Comparison of ENCODE assay signal across 8 cellular contexts in genomic region chr1:145885738-145886287, GRCh38. TPM values are rescaled to one million over a fixed set of nuclear protein-coding genes. Genes with fewer than 3 reads are reported as not detected.
DNase-seq lines count a peak whose midpoint lies in the region; ATAC-seq lines count a peak whose summit lies in the region.

A gene with protein sequence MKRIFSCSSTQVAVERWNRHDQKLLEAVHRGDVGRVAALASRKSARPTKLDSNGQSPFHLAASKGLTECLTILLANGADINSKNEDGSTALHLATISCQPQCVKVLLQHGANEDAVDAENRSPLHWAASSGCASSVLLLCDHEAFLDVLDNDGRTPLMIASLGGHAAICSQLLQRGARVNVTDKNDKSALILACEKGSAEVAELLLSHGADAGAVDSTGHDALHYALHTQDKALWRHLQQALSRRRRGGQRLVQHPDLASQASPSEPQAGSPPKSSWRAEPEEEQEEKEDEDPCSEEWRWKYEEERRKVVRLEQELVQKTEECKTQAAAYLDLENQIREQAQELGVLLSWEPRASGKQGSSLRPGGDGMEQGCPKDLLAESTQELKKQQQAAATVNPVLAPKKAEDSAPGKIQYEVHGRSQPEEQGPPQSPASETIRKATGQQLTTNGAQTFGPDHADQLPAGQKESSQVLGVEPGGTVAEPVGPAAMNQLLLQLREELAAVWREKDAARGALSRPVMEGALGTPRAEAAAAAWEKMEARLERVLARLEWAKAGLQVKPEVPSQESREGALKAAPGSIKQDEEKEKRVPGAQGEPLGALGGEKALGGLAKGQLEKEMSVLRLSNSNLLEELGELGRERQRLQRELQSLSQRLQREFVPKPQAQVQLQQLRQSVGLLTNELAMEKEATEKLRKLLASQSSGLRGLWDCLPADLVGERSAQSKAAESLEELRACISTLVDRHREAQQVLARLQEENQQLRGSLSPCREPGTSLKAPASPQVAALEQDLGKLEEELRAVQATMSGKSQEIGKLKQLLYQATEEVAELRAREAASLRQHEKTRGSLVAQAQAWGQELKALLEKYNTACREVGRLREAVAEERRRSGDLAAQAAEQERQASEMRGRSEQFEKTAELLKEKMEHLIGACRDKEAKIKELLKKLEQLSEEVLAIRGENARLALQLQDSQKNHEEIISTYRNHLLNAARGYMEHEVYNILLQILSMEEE (minus strand): TSS chr1:145885866. CDS start chr1:145885758, 108 bp downstream.

- peaks cover 37% of the 10 kb centered on the region for H3K27me3 Mint-ChIP-seq in T-helper 2 cell treated with Interferon-gamma antibody and Interleukin-4, amounts not matched to agents 5 μg/mL and 100 μg/mL, for 36 hours (ENCODE audit: low read depth)

- peak within 1 kb of the TSS; percentile 87 for H3K4me3 Mint-ChIP-seq in T-helper 2 cell treated with Interferon-gamma antibody and Interleukin-4, amounts not matched to agents 5 μg/mL and 100 μg/mL, for 36 hours

- no peaks in the 10 kb centered on the region for H3K36me3 Mint-ChIP-seq in T-helper 2 cell treated with Interferon-gamma antibody and Interleukin-4, amounts not matched to agents 5 μg/mL and 100 μg/mL, for 36 hours (ENCODE audit: low read depth)

- DNase-seq in NCI-H1694 (lab: John Stamatoyannopoulos, UW) = peak; percentile 71
- peak; percentile 86 for DNase-seq in T-helper 2 cell treated with Interferon-gamma antibody and Interleukin-4, amounts not matched to agents 5 μg/mL and 100 μg/mL, for 36 hours (ENCODE audit: low spot score)
- DNase-seq in anterior cingulate cortex (lab: John Stamatoyannopoulos, UW) = peak in 57 of 58 donors; percentile 37 to 88 (median 73)
- peak; percentile 96 for DNase-seq in hepatic stellate cell (ENCODE audit: low spot score)

- no peaks in the 10 kb centered on the region for H3K4me1 ChIP-seq in rectal smooth muscle tissue (ENCODE audit: control insufficient read depth, insufficient read depth, low read length)
- H3K4me1 ChIP-seq in urinary bladder (ENCODE audit: insufficient read depth) = no peaks in the 10 kb centered on the region

- no peak within 1 kb of the TSS for H3K9ac ChIP-seq in rectal smooth muscle tissue (ENCODE audit: low read length)

- no peaks in the 10 kb centered on the region for H3K9me3 Mint-ChIP-seq in T-helper 2 cell treated with Interferon-gamma antibody and Interleukin-4, amounts not matched to agents 5 μg/mL and 100 μg/mL, for 36 hours

- ATAC-seq in GM18502 (IDR thresholded peaks at IDR 0.05; ENCODE audit: poor library complexity, unreplicated experiment) (peak; percentile 100), HG02870 (IDR thresholded peaks at IDR 0.05; ENCODE audit: unreplicated experiment) (peak; percentile 96)

- peak within 1 kb of the TSS; percentile 64 for H3K4me3 ChIP-seq in rectal smooth muscle tissue (ENCODE audit: low read length)
- peak within 1 kb of the TSS; percentile 52 for H3K4me3 ChIP-seq in urinary bladder (ENCODE audit: low read depth, low read length)

- H3K27ac Mint-ChIP-seq in T-helper 2 cell treated with Interferon-gamma antibody and Interleukin-4, amounts not matched to agents 5 μg/mL and 100 μg/mL, for 36 hours = no peak within 1 kb of the TSS

- no peaks in the 10 kb centered on the region for H3K27me3 ChIP-seq in rectal smooth muscle tissue (ENCODE audit: control insufficient read depth, insufficient read depth, low read length)

- H3K4me1 Mint-ChIP-seq in T-helper 2 cell treated with Interferon-gamma antibody and Interleukin-4, amounts not matched to agents 5 μg/mL and 100 μg/mL, for 36 hours (ENCODE audit: low read depth) = peaks cover 9% of the 10 kb centered on the region

- WGBS in urinary bladder = 1% methylated on average over 36 of the region's 36 CpGs

- H3K27ac ChIP-seq in rectal smooth muscle tissue (ENCODE audit: low read depth, low read length) (no peak within 1 kb of the TSS), urinary bladder (ENCODE audit: low read depth) (no peak within 1 kb of the TSS)

- H3K36me3 ChIP-seq in rectal smooth muscle tissue (ENCODE audit: control insufficient read depth, insufficient read depth, low read length) (no peaks in the 10 kb centered on the region), urinary bladder (ENCODE audit: insufficient read depth) (no peaks in the 10 kb centered on the region)

RNA-seq across cellular contexts. Expression of the gene that starts here (rescaled TPM):
- 2.2 TPM for total RNA-seq in urinary bladder
- 13.2 TPM for polyA plus RNA-seq in urinary bladder
